Comparison of ENCODE assay signal across 1 cellular context in genomic region chr11:67355794-67356550, GRCh38.
TF ChIP-seq lines count a peak whose summit lies in the region.

No MANE protein-coding gene starts in this region.

TF ChIP-seq in K562, 482 proteins besides CTCF, POLR2A, EP300 and RAD21:
- TF ChIP-seq ZNF76 (CRISPR knock-in tag; IDR thresholded peaks at IDR 0.05; ENCODE audit: borderline replicate concordance) (no peak), EHMT2 (IDR thresholded peaks at IDR 0.05) (no peak), ZEB2 (IDR thresholded peaks at IDR 0.05) (no peak), ZNF133 (CRISPR knock-in tag; IDR thresholded peaks at IDR 0.05) (no peak), ARNT (IDR thresholded peaks at IDR 0.05) (no peak), CBFB (CRISPR knock-in tag; IDR thresholded peaks at IDR 0.05) (no peak), THAP12 (CRISPR knock-in tag; IDR thresholded peaks at IDR 0.05) (no peak), ZNF79 (CRISPR knock-in tag; IDR thresholded peaks at IDR 0.05; ENCODE audit: low read depth) (no peak)
TF ChIP-seq in K562: peak in this region for 0.
